11 cellular contexts compared by ENCODE assay signal in genomic region chr5:127820910-127821553, GRCh38.
A peak's percentile ranks its signal among the peaks of the same experiment; 100 is the strongest.
DNase-seq lines count a peak whose midpoint lies in the region; ATAC-seq and TF ChIP-seq lines count a peak whose summit lies in the region.
"Had no signal": no experiment of that assay in that cellular context is flagged by ENCODE, and none has a peak within 500 bp of the region (broad histone marks: within the 10 kb centered on the region; RNA-seq: fewer than 3 reads in every experiment).

No MANE protein-coding gene starts in this region.

- H3K27me3 Mint-ChIP-seq in glutamatergic neuron (ENCODE audit: unreplicated experiment): peaks cover 3% of the 10 kb centered on the region

- H3K4me1 Mint-ChIP-seq in glutamatergic neuron (ENCODE audit: low read depth, unreplicated experiment): no peaks in the 10 kb centered on the region
- H3K4me1 Mint-ChIP-seq: activated B cell treated with CpG ODN at 0.5 μM for 24 hours had no signal

- H3K36me3 Mint-ChIP-seq in glutamatergic neuron (ENCODE audit: unreplicated experiment): peaks cover 4% of the 10 kb centered on the region

- H3K9me3 Mint-ChIP-seq in glutamatergic neuron (ENCODE audit: unreplicated experiment): no peaks in the 10 kb centered on the region
- H3K9me3 Mint-ChIP-seq: activated B cell treated with CpG ODN at 0.5 μM for 24 hours had no signal

- H3K36me3 ChIP-seq in body of pancreas (replicated peaks in 1 of 2; ENCODE audit: insufficient read depth in 1 of 2, low read depth in 2 of 2): no peaks in the 10 kb centered on the region

- intact Hi-C loops in body of pancreas (cut with DNase I): no loop called here

- no peaks in the 10 kb centered on the region for H3K4me1 ChIP-seq in body of pancreas

- TF ChIP-seq CTCF in fibroblast of villous mesenchyme (IDR thresholded peaks at IDR 0.05; ENCODE audit: insufficient read depth, low read depth, low read length) (no peak), body of pancreas (IDR thresholded peaks at IDR 0.05) (no peak), glutamatergic neuron (IDR thresholded peaks at IDR 0.05; ENCODE audit: partially characterized antibody, unreplicated experiment) (no peak)

- H3K4me3 ChIP-seq in fibroblast of villous mesenchyme (ENCODE audit: low read depth, low read length): no peak overlapping the region
- H3K4me3 ChIP-seq in body of pancreas: no peak overlapping the region

- DNase-seq in GM03348 (ENCODE audit: low spot score) (peak; percentile 14), fibroblast of villous mesenchyme (ENCODE audit: low read depth) (peak; percentile 87), AG08396 (ENCODE audit: low spot score) (no peak), body of pancreas (no peak), HuH-7.5 (ENCODE audit: low spot score) (no peak), glutamatergic neuron (no peak)
- DNase-seq: activated B cell treated with CpG ODN at 0.5 μM for 24 hours; aorta; stimulated activated naive CD8-positive, alpha-beta T cell treated with anti-CD3 and anti-CD28 coated beads, Interleukin-15, Interleukin-2, amounts not matched to agents 100 U/mL and 50 U/mL, for 24 hours had no signal

- peak; percentile 77 for ATAC-seq in GM21576 (IDR thresholded peaks at IDR 0.05; ENCODE audit: unreplicated experiment)
- ATAC-seq in HG03457 (IDR thresholded peaks at IDR 0.05; ENCODE audit: unreplicated experiment): peak; percentile 98
- ATAC-seq in body of pancreas: no peak
- ATAC-seq: stimulated activated naive CD8-positive, alpha-beta T cell treated with anti-CD3 and anti-CD28 coated beads, Interleukin-15, Interleukin-2, amounts not matched to agents 100 U/mL and 50 U/mL, for 24 hours had no signal

- no peak overlapping the region for H3K27ac ChIP-seq in body of pancreas

- TF ChIP-seq POLR2A in body of pancreas (IDR thresholded peaks at IDR 0.05): no peak

- H3K27me3 ChIP-seq in body of pancreas: no peaks in the 10 kb centered on the region

- H3K4me3 Mint-ChIP-seq in glutamatergic neuron (ENCODE audit: unreplicated experiment): no peak overlapping the region
- H3K4me3 Mint-ChIP-seq: activated B cell treated with CpG ODN at 0.5 μM for 24 hours had no signal

- 26 to 42% methylated on average over 2 of the region's 2 CpGs for WGBS in body of pancreas, 2 donors

- H3K9me3 ChIP-seq in body of pancreas: no peaks in the 10 kb centered on the region

- no peak overlapping the region for H3K27ac Mint-ChIP-seq in glutamatergic neuron (ENCODE audit: unreplicated experiment)
- H3K27ac Mint-ChIP-seq: activated B cell treated with CpG ODN at 0.5 μM for 24 hours had no signal

Comparison
In these comparisons a context has a peak if more than half of its experiments do, and no peak if none do; other contexts are left out.
1. DNase-seq: peak in GM03348 (single experiment) and fibroblast of villous mesenchyme (single experiment); none in AG08396 (single experiment), body of pancreas (0 of 4), HuH-7.5 (single experiment) and glutamatergic neuron (single experiment).